Comparison of ENCODE assay signal across 8 cellular contexts in the genomic region with DNA sequence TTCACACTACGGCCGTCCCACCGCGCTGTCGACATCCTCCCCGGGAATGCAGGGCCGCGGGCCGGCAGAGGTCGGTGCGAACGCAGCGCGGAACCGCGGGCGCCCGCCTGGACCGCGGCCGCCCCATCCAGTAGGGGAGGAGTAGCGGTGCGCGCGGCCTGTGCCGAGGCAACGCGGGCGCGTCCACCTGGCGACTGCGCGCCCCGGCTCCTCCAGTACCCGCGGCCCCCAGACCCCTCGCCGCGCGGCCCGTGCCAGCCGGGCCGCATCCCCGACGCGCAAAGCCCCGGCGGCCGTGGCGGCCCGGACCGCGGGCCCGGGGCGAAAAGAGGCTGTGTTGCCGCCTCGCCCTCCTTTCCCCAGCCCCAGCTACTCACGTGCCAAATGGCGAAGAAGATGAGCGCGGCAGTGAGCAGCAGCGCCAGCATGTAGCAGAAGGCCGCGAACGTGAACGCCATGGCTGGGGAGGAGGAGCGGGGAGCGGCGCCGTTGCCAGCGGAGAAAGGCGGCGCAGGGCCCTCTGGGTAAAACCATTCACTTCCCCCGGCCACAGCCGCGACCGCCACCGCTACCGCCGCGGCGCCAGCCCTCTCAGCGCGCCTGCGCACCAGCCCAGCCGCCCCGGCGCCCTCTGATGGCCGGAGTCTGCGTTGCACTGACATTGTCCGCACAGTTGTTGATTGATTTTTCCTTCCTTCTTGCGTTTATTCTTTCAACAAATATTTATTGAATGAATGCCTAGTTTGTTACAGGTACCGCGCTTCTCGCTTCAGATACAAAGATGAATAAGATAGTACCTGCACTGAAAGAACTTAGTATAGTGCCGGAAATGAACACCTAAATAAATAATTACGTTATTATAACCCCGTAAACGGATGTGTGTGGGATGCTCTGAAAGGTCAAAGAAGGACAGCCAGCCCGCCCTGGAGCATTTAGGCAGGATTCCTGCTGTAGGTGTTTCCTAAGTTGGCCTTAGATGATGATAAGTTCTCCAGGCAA. TPM values are rescaled to one million over a fixed set of nuclear protein-coding genes. Genes with fewer than 3 reads are reported as not detected.
DNase-seq lines count a peak whose midpoint lies in the region; TF ChIP-seq lines count a peak whose summit lies in the region.

A gene (minus strand): TSS at position 505 of the 999 bp plus-strand sequence. CDS start 47 bp downstream, at position 458.

- H4K8ac ChIP-seq in H9 (replicated peaks; ENCODE audit: insufficient read length, low read depth, low read length), result peak within 1 kb of the TSS; percentile 14

- H3K9me3 Mint-ChIP-seq in H9 (no peaks in the 10 kb centered on the region), neural crest cell (no peaks in the 10 kb centered on the region)

- H3K4me1 ChIP-seq in H9 (ENCODE audit: insufficient read depth, low read length), result peaks cover 5% of the 10 kb centered on the region; the same call in 1 of the 2 replicates

- peak within 1 kb of the TSS; percentile 95 for H2AFZ ChIP-seq in H9 (ENCODE audit: low read length)

- H2BK15ac ChIP-seq in H9 (ENCODE audit: low read depth, low read length), result no peak within 1 kb of the TSS

- H3K36me3 Mint-ChIP-seq in H9 (ENCODE audit: insufficient read depth in 1 of 3, low read depth in 3 of 3) (peaks cover 10 to 15% (median 13%) of the 10 kb centered on the region in 3 experiments), neural crest cell (ENCODE audit: low read depth) (peaks cover 6% of the 10 kb centered on the region)

- H3K23me2 ChIP-seq in H9 (ENCODE audit: insufficient read length, low read depth, low read length, poor library complexity, severe bottlenecking), result peaks cover 4% of the 10 kb centered on the region

- H4K91ac ChIP-seq in H9 (ENCODE audit: insufficient read length, low read depth, low read length), result no peak within 1 kb of the TSS

- no peak within 1 kb of the TSS for H3K56ac ChIP-seq in H9 (ENCODE audit: insufficient read length, low read depth, low read length)

- TF ChIP-seq CTCF in H9 (conservative IDR thresholded peaks at IDR 0.05) (peak; percentile 93), fibroblast of villous mesenchyme (IDR thresholded peaks at IDR 0.05; ENCODE audit: insufficient read depth, low read depth, low read length) (peak; percentile 87), neural crest cell (conservative IDR thresholded peaks at IDR 0.05) (peak; percentile 90)

- H4K5ac ChIP-seq in H9 (ENCODE audit: insufficient read length, low read depth, low read length), result no peak within 1 kb of the TSS

- H3K23ac ChIP-seq in H9 (ENCODE audit: insufficient read length, low read depth, low read length), result no peak within 1 kb of the TSS

- H3T11ph ChIP-seq in H9 (ENCODE audit: low read length), result no peak within 1 kb of the TSS

- H3K27me3 ChIP-seq in H9 (ENCODE audit: insufficient read depth, low read length), result no peaks in the 10 kb centered on the region

- H3K27me3 Mint-ChIP-seq in H9 (ENCODE audit: low read depth), result no peaks in the 10 kb centered on the region
- no peaks in the 10 kb centered on the region for H3K27me3 Mint-ChIP-seq in neural crest cell (ENCODE audit: low read depth)

- no peak within 1 kb of the TSS for H2AK5ac ChIP-seq in H9 (ENCODE audit: insufficient read length, low read length)

- H3K14ac ChIP-seq in H9 (ENCODE audit: insufficient read depth, low read length), result peak within 1 kb of the TSS; percentile 98

- in situ Hi-C loops in G401 (cut with HindIII; ENCODE audit: low sequenced_read_pairs), result no loop called here

- H2BK120ac ChIP-seq in H9 (ENCODE audit: low read depth, low read length, poor library complexity, severe bottlenecking), result no peak within 1 kb of the TSS

- H3K4me3 ChIP-seq in fibroblast of villous mesenchyme (ENCODE audit: low read depth, low read length), result peak within 1 kb of the TSS; percentile 68

- H3K27ac Mint-ChIP-seq in H9 (peak within 1 kb of the TSS; percentile 93 to 99 (median 98)), neural crest cell (ENCODE audit: unreplicated experiment) (peak within 1 kb of the TSS; percentile 96)

- DNase-seq in G401 (ENCODE audit: low spot score), result peak; percentile 88
- peak; percentile 90 for DNase-seq in H9
- peak; percentile 89 for DNase-seq in M059J (ENCODE audit: low read depth)
- DNase-seq in SHP77 (lab: John Stamatoyannopoulos, UW), result peak; percentile 69 to 91
- DNase-seq in activated effector memory CD4-positive, alpha-beta T cell treated with anti-CD3 and anti-CD28 coated beads, Interleukin-2, amount 50 U/mL, for 16 hours, result peak; percentile 98
- peak; percentile 93 for DNase-seq in fibroblast of villous mesenchyme (ENCODE audit: low read depth)
- peak; percentile 99 for DNase-seq in neural crest cell (ENCODE audit: low read depth, low spot score)
- peak; percentile 86 for DNase-seq in stromal cell of bone marrow (ENCODE audit: low read depth)

- peaks cover 3% of the 10 kb centered on the region for H3K79me1 ChIP-seq in H9 (ENCODE audit: insufficient read depth, low read depth, low read length, poor library complexity, severe bottlenecking)

- H2BK12ac ChIP-seq in H9 (ENCODE audit: insufficient read length, low read depth, low read length), result peak within 1 kb of the TSS; percentile 71

- H3K27ac ChIP-seq in H9 (ENCODE audit: insufficient read length, low read depth, low read length), result peak within 1 kb of the TSS; percentile 27

- H3K4me1 Mint-ChIP-seq in H9 (peaks cover 28 to 48% of the 10 kb centered on the region in 2 experiments), neural crest cell (peaks cover 49% of the 10 kb centered on the region)

- no peaks in the 10 kb centered on the region for H3K9me3 ChIP-seq in H9 (ENCODE audit: control insufficient read depth, low read depth, low read length)

- peak within 1 kb of the TSS; percentile 89 for H3K9ac ChIP-seq in H9 (ENCODE audit: extremely low read depth, insufficient read length, low read length)

- no CpG with 5 or more reads among the region's 100 CpGs for WGBS in H9 (ENCODE audit: extremely low coverage, insufficient read length, low lambda C conversion rate)

- H3K4ac ChIP-seq in H9 (ENCODE audit: low read depth, low read length), result no peak within 1 kb of the TSS

- H3K4me3 Mint-ChIP-seq in H9, result peak within 1 kb of the TSS; percentile 81 to 97
- peak within 1 kb of the TSS; percentile 97 for H3K4me3 Mint-ChIP-seq in neural crest cell

- no peak within 1 kb of the TSS for H2BK20ac ChIP-seq in H9 (ENCODE audit: low read depth, low read length, poor library complexity, severe bottlenecking)

- no peak within 1 kb of the TSS for H2BK5ac ChIP-seq in H9 (ENCODE audit: insufficient read length, low read length)

- no peaks in the 10 kb centered on the region for H4K20me1 ChIP-seq in H9 (ENCODE audit: control insufficient read depth, insufficient read depth, insufficient read length)

- H3K4me2 ChIP-seq in H9 (ENCODE audit: insufficient read depth, insufficient read length, low read length), result peak within 1 kb of the TSS; percentile 70

- peak within 1 kb of the TSS; percentile 95 for H3K18ac ChIP-seq in H9 (ENCODE audit: insufficient read length, low read depth, low read length)

- peaks cover 22% of the 10 kb centered on the region for H3K79me2 ChIP-seq in H9 (ENCODE audit: insufficient read depth, low read length)

RNA-seq across cellular contexts. Expression of the gene that starts here (rescaled TPM):
- 257 and 284 TPM in 2 replicates for total RNA-seq in G401 (2014; rRNA removed; shearing (Covaris generic))
- 99.3 and 108 TPM in 2 replicates for total RNA-seq in H9 (2021)
- total RNA-seq in M059J (2014; rRNA removed; shearing (Covaris generic)), result 207 and 427 TPM in 2 replicates
- total RNA-seq in fibroblast of villous mesenchyme, result 31.9 and 94.1 TPM in 2 replicates
- total RNA-seq in neural crest cell, result 118 and 120 TPM in 2 replicates

Comparison
In these comparisons a context has a peak if more than half of its experiments do, and no peak if none do; other contexts are left out.
1. Peak in every context shown above with its lines: DNase-seq, H3K4me3 ChIP-seq and H3K27ac ChIP-seq.